In the genomic region with DNA sequence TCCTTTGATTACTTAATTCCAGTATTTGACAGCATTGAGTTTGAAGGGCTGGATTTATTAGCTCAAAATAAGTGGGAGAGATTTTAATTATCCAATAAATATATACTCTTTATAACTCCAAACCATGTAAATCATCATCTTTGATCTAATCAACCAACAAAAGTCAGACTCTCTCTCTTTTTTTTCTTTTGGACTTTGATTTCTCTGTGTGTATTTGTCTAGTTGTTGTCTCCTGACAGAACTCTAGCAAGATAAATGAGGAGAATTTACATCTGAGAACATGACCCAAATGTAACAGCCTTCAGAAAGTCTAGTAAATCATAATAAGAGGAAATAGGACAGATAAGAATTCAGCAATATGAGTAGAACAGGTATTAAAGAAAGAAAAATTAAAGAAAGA, we compare ENCODE assay signal across 29 cellular contexts.
"Had no signal": no experiment of that assay in that cellular context is flagged by ENCODE, and none has a peak within 500 bp of the region (broad histone marks: within the 10 kb centered on the region; RNA-seq: fewer than 3 reads in every experiment).

No MANE protein-coding gene starts in this region.

- FAIRE-seq: colon, endometrium, endothelial cell of umbilical vein, frontal cortex had no signal

- H3K9me3 Mint-ChIP-seq: dendritic cell treated with granulocyte-macrophage colony-stimulating factor and Interleukin-4, amounts not matched to agents 40 ng/mL and 50 ng/mL, for 4 days; endodermal cell had no signal

- H3K27me3 ChIP-seq: colonic mucosa, esophagus muscularis mucosa, esophagus squamous epithelium, foreskin keratinocyte, gastrocnemius medialis, gastroesophageal sphincter, heart left ventricle, heart right ventricle had no signal

- H3K27ac Mint-ChIP-seq: dendritic cell treated with granulocyte-macrophage colony-stimulating factor and Interleukin-4, amounts not matched to agents 40 ng/mL and 50 ng/mL, for 4 days; effector memory CD8-positive, alpha-beta T cell; endodermal cell had no signal

- ATAC-seq: effector memory CD8-positive, alpha-beta T cell; esophagus mucosa; foreskin keratinocyte; gastrocnemius medialis; gastroesophageal sphincter; heart left ventricle; heart right ventricle had no signal

- H3K4me3 Mint-ChIP-seq: dendritic cell treated with granulocyte-macrophage colony-stimulating factor and Interleukin-4, amounts not matched to agents 40 ng/mL and 50 ng/mL, for 4 days; effector memory CD8-positive, alpha-beta T cell; endodermal cell had no signal

- H3K4me1 ChIP-seq: colonic mucosa, esophagus squamous epithelium, gastroesophageal sphincter had no signal

- H3K36me3 ChIP-seq: colonic mucosa, esophagus muscularis mucosa, esophagus squamous epithelium, gastrocnemius medialis, gastroesophageal sphincter, heart left ventricle, heart right ventricle had no signal

- H3K27me3 Mint-ChIP-seq: dendritic cell treated with granulocyte-macrophage colony-stimulating factor and Interleukin-4, amounts not matched to agents 40 ng/mL and 50 ng/mL, for 4 days; effector memory CD8-positive, alpha-beta T cell had no signal

- H3K4me3 ChIP-seq: colonic mucosa, coronary artery, dorsolateral prefrontal cortex, esophagus muscularis mucosa, esophagus squamous epithelium, gastrocnemius medialis, gastroesophageal sphincter, heart left ventricle, heart right ventricle had no signal

- H3K27ac ChIP-seq: colonic mucosa, coronary artery, dorsolateral prefrontal cortex, epithelial cell of prostate, esophagus muscularis mucosa, esophagus squamous epithelium, foreskin keratinocyte, gastrocnemius medialis, gastroesophageal sphincter, heart left ventricle, heart right ventricle had no signal

- H3K9me3 ChIP-seq: colonic mucosa, esophagus muscularis mucosa, esophagus squamous epithelium, gastrocnemius medialis, gastroesophageal sphincter, heart left ventricle, heart right ventricle had no signal

- DNase-seq: colonic mucosa; cortex of kidney; dermis blood vessel endothelial cell; dorsolateral prefrontal cortex; effector CD4-positive, alpha-beta T cell; effector CD8-positive, alpha-beta T cell; effector memory CD4-positive, alpha-beta T cell; effector memory CD8-positive, alpha-beta T cell; endodermal cell; erythroblast; esophagus squamous epithelium; foreskin fibroblast; foreskin keratinocyte; foreskin melanocyte; gastrocnemius medialis; glutamatergic neuron; head of caudate nucleus; heart left ventricle; heart right ventricle had no signal
